17 cellular contexts compared by ENCODE assay signal in genomic region chr7:132815696-132816334, GRCh38.
DNase-seq lines count a peak whose midpoint lies in the region; ATAC-seq, FAIRE-seq and TF ChIP-seq lines count a peak whose summit lies in the region.
"Had no signal": no experiment of that assay in that cellular context is flagged by ENCODE, and none has a peak within 500 bp of the region (broad histone marks: within the 10 kb centered on the region; RNA-seq: fewer than 3 reads in every experiment).

No MANE protein-coding gene starts in this region.

- CTCF ChIA-PET in K562 (lab: Yijun Ruan, JAX; ENCODE audit: low intra/inter-chr PET ratio), result no interaction called here
- CTCF ChIA-PET in activated CD4-positive, alpha-beta T cell treated with anti-CD3 and anti-CD28 coated beads for 36 hours (lab: Charles Lee), result interaction anchor here (1.4 kb wide), 1 partner anchor 17 kb away, joined by 4 read pairs; no protein-coding TSS in a partner anchor

- TF ChIP-seq CTCF in K562 (IDR thresholded peaks at IDR 0.05 in 2 of 3, conservative IDR thresholded peaks at IDR 0.05 in 1 of 3; ENCODE audit: insufficient read depth in 2 of 3, low read depth in 1 of 3, low read length in 3 of 3), result no peak

- DNase-seq in K562 (ENCODE audit: extremely low read depth in 1 of 4, low spot score in 3 of 4) (peak in 2 of 4 experiments; percentile 14 to 34), iris pigment epithelial cell (ENCODE audit: low read depth) (peak; percentile 36), epidermal melanocyte (ENCODE audit: insufficient read length, low spot score) (no peak)
- DNase-seq in activated CD4-positive, alpha-beta T cell treated with anti-CD3 and anti-CD28 coated beads for 36 hours, result no peak
- no peak for DNase-seq in activated naive CD8-positive, alpha-beta T cell treated with anti-CD3 and anti-CD28 coated beads for 36 hours
- DNase-seq: activated naive CD4-positive, alpha-beta T cell treated with Interleukin-2 at 50 U/mL for 16 hours; glutamatergic neuron; PC-9; psoas muscle had no signal

- H4K20me1 ChIP-seq in BLaER1 treated with 17β-estradiol and CSF1 and Interleukin-3, amounts not matched to agents 10 nM and 100 nM, result no peaks in the 10 kb centered on the region
- peaks cover 4% of the 10 kb centered on the region; the same call in 1 of the 2 replicates for H4K20me1 ChIP-seq in K562 (replicated peaks; ENCODE audit: control insufficient read depth, insufficient read depth, low read length)

- no peaks in the 10 kb centered on the region for H3K9me3 Mint-ChIP-seq in activated CD4-positive, alpha-beta T cell treated with anti-CD3 and anti-CD28 coated beads for 36 hours (ENCODE audit: low read depth)
- no peaks in the 10 kb centered on the region for H3K9me3 Mint-ChIP-seq in activated naive CD8-positive, alpha-beta T cell treated with anti-CD3 and anti-CD28 coated beads for 36 hours

- 59% methylated on average over 6 of the region's 6 CpGs for WGBS in K562 (ENCODE audit: insufficient coverage, low coverage, missing lambda C conversion rate)

- no peaks in the 10 kb centered on the region for H3K27me3 ChIP-seq in BLaER1 treated with 17β-estradiol and CSF1 and Interleukin-3, amounts not matched to agents 10 nM and 100 nM
- H3K27me3 ChIP-seq in HUES48 (ENCODE audit: control insufficient read depth, insufficient read depth, low read length) (no peaks in the 10 kb centered on the region), K562 (ENCODE audit: control insufficient read depth in 2 of 2, insufficient read depth in 2 of 2, low read length in 2 of 2) (no peaks in the 10 kb centered on the region)
- H3K27me3 ChIP-seq: breast epithelium had no signal

- H3K27ac ChIP-seq in BLaER1 treated with 17β-estradiol and CSF1 and Interleukin-3, amounts not matched to agents 10 nM and 100 nM, result peak overlapping the region in 6 of 11 experiments; percentile 22 to 43 (median 39); a peak in 11 of 22 replicates
- H3K27ac ChIP-seq in HUES48 (ENCODE audit: low read depth, low read length) (peak overlapping the region; percentile 59), K562 (ENCODE audit: extremely low read depth, low read depth, low read length) (peak overlapping the region; percentile 5; the same call in 1 of the 3 replicates)
- H3K27ac ChIP-seq: breast epithelium, PC-9, psoas muscle, thoracic aorta had no signal

- no peaks in the 10 kb centered on the region for H3K27me3 Mint-ChIP-seq in activated CD4-positive, alpha-beta T cell treated with anti-CD3 and anti-CD28 coated beads for 36 hours
- H3K27me3 Mint-ChIP-seq in activated naive CD8-positive, alpha-beta T cell treated with anti-CD3 and anti-CD28 coated beads for 36 hours, result no peaks in the 10 kb centered on the region
- H3K27me3 Mint-ChIP-seq: B cell had no signal

- peaks cover 0 to 5% (median 0%) of the 10 kb centered on the region in 11 experiments; a peak in 3 of 22 replicates for H3K9me3 ChIP-seq in BLaER1 treated with 17β-estradiol and CSF1 and Interleukin-3, amounts not matched to agents 10 nM and 100 nM (replicated peaks in 1 of 11)
- no peaks in the 10 kb centered on the region for H3K9me3 ChIP-seq in HUES48 (ENCODE audit: control insufficient read depth, insufficient read depth, low read length)
- H3K9me3 ChIP-seq in K562 (replicated peaks; ENCODE audit: control insufficient read depth, insufficient read depth, low read depth, low read length), result no peaks in the 10 kb centered on the region
- H3K9me3 ChIP-seq: breast epithelium, psoas muscle, thoracic aorta had no signal

- H3K9me1 ChIP-seq in K562 (ENCODE audit: control insufficient read depth, insufficient read depth, low read length), result no peaks in the 10 kb centered on the region

- TF ChIP-seq EP300 in K562 (IDR thresholded peaks at IDR 0.05; ENCODE audit: low read length), result no peak

- no peaks in the 10 kb centered on the region for H3K79me2 ChIP-seq in K562 (ENCODE audit: control insufficient read depth, insufficient read depth, low read length)

- intact Hi-C loops in K562 (cut with micrococcal nuclease), result no loop called here
- intact Hi-C loops in activated CD4-positive, alpha-beta T cell treated with anti-CD3 and anti-CD28 coated beads for 36 hours (cut with DNase I, micrococcal nuclease), result no loop called here

- H3K9ac ChIP-seq in BLaER1 treated with 17β-estradiol and CSF1 and Interleukin-3, amounts not matched to agents 10 nM and 100 nM, result no peak overlapping the region
- H3K9ac ChIP-seq in HUES48 (ENCODE audit: low read depth, low read length), result 0 out of 2 replicates have a peak overlapping the region, but pooled peaks have one; percentile 19
- no peak overlapping the region for H3K9ac ChIP-seq in K562 (ENCODE audit: insufficient read depth in 1 of 2, low read depth in 2 of 2, low read length in 2 of 2)

- H3K4me3 Mint-ChIP-seq in activated CD4-positive, alpha-beta T cell treated with anti-CD3 and anti-CD28 coated beads for 36 hours, result no peak overlapping the region
- H3K4me3 Mint-ChIP-seq in activated naive CD8-positive, alpha-beta T cell treated with anti-CD3 and anti-CD28 coated beads for 36 hours, result no peak overlapping the region
- H3K4me3 Mint-ChIP-seq: B cell, WTC11 had no signal

- ATAC-seq in K562 (peak; percentile 88), HG02885 (IDR thresholded peaks at IDR 0.05; ENCODE audit: poor library complexity, unreplicated experiment) (no peak)
- ATAC-seq in activated CD4-positive, alpha-beta T cell treated with anti-CD3 and anti-CD28 coated beads for 36 hours, result no peak
- ATAC-seq: WTC11 had no signal

- H3K27ac Mint-ChIP-seq in activated CD4-positive, alpha-beta T cell treated with anti-CD3 and anti-CD28 coated beads for 36 hours, result no peak overlapping the region
- H3K27ac Mint-ChIP-seq in activated naive CD8-positive, alpha-beta T cell treated with anti-CD3 and anti-CD28 coated beads for 36 hours, result no peak overlapping the region
- H3K27ac Mint-ChIP-seq: B cell, WTC11 had no signal

- no peaks in the 10 kb centered on the region for H3K4me1 Mint-ChIP-seq in activated CD4-positive, alpha-beta T cell treated with anti-CD3 and anti-CD28 coated beads for 36 hours
- H3K4me1 Mint-ChIP-seq in activated naive CD8-positive, alpha-beta T cell treated with anti-CD3 and anti-CD28 coated beads for 36 hours, result no peaks in the 10 kb centered on the region
- H3K4me1 Mint-ChIP-seq: B cell had no signal

- H3K36me3 Mint-ChIP-seq in activated CD4-positive, alpha-beta T cell treated with anti-CD3 and anti-CD28 coated beads for 36 hours (ENCODE audit: low read depth), result peaks cover 11% of the 10 kb centered on the region
- H3K36me3 Mint-ChIP-seq in activated naive CD8-positive, alpha-beta T cell treated with anti-CD3 and anti-CD28 coated beads for 36 hours, result peaks cover 18% of the 10 kb centered on the region

- FAIRE-seq in K562 (lab: Jason Lieb, UNC), result peak; percentile 56
- FAIRE-seq: HTR-8/SVneo had no signal

- no peak overlapping the region for H3K4me3 ChIP-seq in BLaER1 treated with 17β-estradiol and CSF1 and Interleukin-3, amounts not matched to agents 10 nM and 100 nM
- H3K4me3 ChIP-seq in HUES48 (ENCODE audit: low read depth, low read length) (no peak overlapping the region), K562 (no peak overlapping the region)
- H3K4me3 ChIP-seq: breast epithelium, PC-9, psoas muscle, thoracic aorta had no signal

- TF ChIP-seq RAD21 in K562 (CRISPR knock-in tag; conservative IDR thresholded peaks at IDR 0.05 in 1 of 2, IDR thresholded peaks at IDR 0.05 in 1 of 2), result no peak

- TF ChIP-seq POLR2A in K562 (conservative IDR thresholded peaks at IDR 0.05), result no peak

- H3K4me1 ChIP-seq in BLaER1 treated with 17β-estradiol and CSF1 and Interleukin-3, amounts not matched to agents 10 nM and 100 nM, result peaks cover 13 to 20% (median 17%) of the 10 kb centered on the region in 10 experiments; a peak in 19 of 20 replicates
- H3K4me1 ChIP-seq in HUES48 (ENCODE audit: control insufficient read depth, insufficient read depth, low read length) (peaks cover 15% of the 10 kb centered on the region), K562 (replicated peaks in 1 of 2; ENCODE audit: control insufficient read depth in 2 of 2, insufficient read depth in 2 of 2, low read length in 2 of 2) (peaks cover 3 to 5% of the 10 kb centered on the region in 2 experiments; a peak in 2 of 5 replicates)
- H3K4me1 ChIP-seq: breast epithelium had no signal

- H2AFZ ChIP-seq in K562 (ENCODE audit: low read depth, low read length), result no peak overlapping the region
- H2AFZ ChIP-seq: PC-9 had no signal

- POLR2A ChIA-PET in K562 (lab: Yijun Ruan, JAX), result no interaction called here
- POLR2A ChIA-PET in activated CD4-positive, alpha-beta T cell treated with anti-CD3 and anti-CD28 coated beads for 36 hours (lab: Charles Lee), result no interaction called here

- H3K4me2 ChIP-seq in BLaER1 treated with 17β-estradiol and CSF1 and Interleukin-3, amounts not matched to agents 10 nM and 100 nM, result peak overlapping the region in 10 of 11 experiments; percentile 3 to 63 (median 48); a peak in 19 of 22 replicates
- no peak overlapping the region for H3K4me2 ChIP-seq in K562 (ENCODE audit: insufficient read depth, low read length)
- H3K4me2 ChIP-seq: PC-9 had no signal

- peaks cover 22 to 71% (median 42%) of the 10 kb centered on the region in 11 experiments; a peak in 21 of 22 replicates for H3K36me3 ChIP-seq in BLaER1 treated with 17β-estradiol and CSF1 and Interleukin-3, amounts not matched to agents 10 nM and 100 nM
- no peaks in the 10 kb centered on the region for H3K36me3 ChIP-seq in HUES48 (ENCODE audit: control insufficient read depth, insufficient read depth, low read length)
- peaks cover 7% of the 10 kb centered on the region; the same call in 2 of the 3 replicates for H3K36me3 ChIP-seq in K562 (ENCODE audit: control insufficient read depth, insufficient read depth, low read length)
- H3K36me3 ChIP-seq: breast epithelium, thoracic aorta had no signal

- in situ Hi-C loops in K562 (cut with MboI), result no loop called here

- BruUV-seq in K562 (replicated peaks; lab: Mats Ljungman, UMichigan), result no TSS peak

TF ChIP-seq in K562, 482 proteins besides CTCF, POLR2A, EP300 and RAD21 (continues in another document):
- no peak for TF ChIP-seq TCFL5 (CRISPR knock-in tag; conservative IDR thresholded peaks at IDR 0.05)
- no peak for TF ChIP-seq RHOXF2B (CRISPR knock-in tag; conservative IDR thresholded peaks at IDR 0.05)
- peak; percentile 93 for TF ChIP-seq NFE2 (IDR thresholded peaks at IDR 0.05; ENCODE audit: low read depth)
- no peak for TF ChIP-seq ZNF217 (CRISPR knock-in tag; IDR thresholded peaks at IDR 0.05)
- TF ChIP-seq HDAC2 (IDR thresholded peaks at IDR 0.05), result no peak
- TF ChIP-seq XRCC5 (IDR thresholded peaks at IDR 0.05; ENCODE audit: low read depth, low read length), result no peak
- TF ChIP-seq JUN (IDR thresholded peaks at IDR 0.05; ENCODE audit: borderline replicate concordance, low read depth, low read length), result no peak
- TF ChIP-seq JUN (CRISPR knock-in tag; IDR thresholded peaks at IDR 0.05; ENCODE audit: borderline replicate concordance), result no peak

Comparison
In these comparisons a context has a peak if more than half of its experiments do, and no peak if none do; other contexts are left out.
1. H3K27ac ChIP-seq: peak in every context shown above with its lines; median percentile 59 in HUES48; 39 in BLaER1 treated with 17β-estradiol and CSF1 and Interleukin-3, amounts not matched to agents 10 nM and 100 nM; 5 in K562.